ENCODE assay signal across 25 cellular contexts in the genomic region with DNA sequence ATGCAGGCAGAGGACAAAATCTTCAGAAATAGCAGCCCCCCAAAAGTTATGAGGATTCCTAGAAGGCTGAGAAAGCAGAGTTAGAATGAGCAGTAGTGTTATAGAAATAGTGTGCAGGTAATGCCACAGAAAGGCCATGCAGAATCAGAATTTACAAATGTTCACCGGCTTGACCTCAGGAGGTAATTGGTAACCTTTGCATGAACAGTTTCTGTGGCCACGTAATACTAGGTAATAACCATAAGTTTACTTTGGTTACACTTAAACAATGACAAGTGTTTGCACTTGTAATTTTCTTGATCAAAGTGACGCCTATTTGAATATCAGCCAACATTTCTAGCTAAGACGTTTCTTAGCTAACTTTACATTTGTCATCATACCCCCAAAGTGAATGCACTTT.
"Had no signal": no experiment of that assay in that cellular context is flagged by ENCODE, and none has a peak within 500 bp of the region (broad histone marks: within the 10 kb centered on the region; RNA-seq: fewer than 3 reads in every experiment).

No MANE protein-coding gene starts in this region.

- ATAC-seq: activated CD4-positive, CD25-positive, alpha-beta regulatory T cell treated with anti-CD3 and anti-CD28 coated beads, Interleukin-2, amount 50 U/mL, for 24 hours; activated CD8-positive, alpha-beta T cell treated with anti-CD3 and anti-CD28 coated beads, Interleukin-2, amount 10 ng/mL, durations not matched to agents 7 days and 5 days had no signal

- H3K27ac ChIP-seq: adrenal gland, breast epithelium, KMS-11, Peyer's patch, RWPE1, SJCRH30, VCaP had no signal

- H3K36me3 ChIP-seq: adrenal gland, breast epithelium, Peyer's patch, SJCRH30 had no signal

- H3K9me3 ChIP-seq: adrenal gland, breast epithelium, Peyer's patch, SJCRH30, SK-N-SH had no signal

- H3K27me3 ChIP-seq: adrenal gland, breast epithelium, Peyer's patch, SJCRH30 had no signal

- H3K9me2 ChIP-seq: SK-N-SH had no signal

- DNase-seq: activated CD4-positive, alpha-beta T cell treated with anti-CD3 and anti-CD28 coated beads for 4 hours; activated CD8-positive, alpha-beta memory T cell treated with anti-CD3 and anti-CD28 coated beads, Interleukin-2, amount 50 U/mL, for 48 hours; activated CD8-positive, alpha-beta T cell treated with anti-CD3 and anti-CD28 coated beads, Interleukin-2, amount 10 ng/mL, durations not matched to agents 7 days and 5 days; activated naive CD4-positive, alpha-beta T cell treated with anti-CD3 and anti-CD28 coated beads, Interleukin-2, amount 50 U/mL, for 16 hours; activated naive CD8-positive, alpha-beta T cell treated with anti-CD3 and anti-CD28 coated beads, Interleukin-2, amount 10 ng/mL, durations not matched to agents 7 days and 5 days; activated T-cell treated with anti-CD3 and anti-CD28 coated beads, Interleukin-2, amount 50 U/mL, for 1 hour; adrenal gland; anterior cingulate cortex; central memory CD4-positive, alpha-beta T cell; NCI-H1092; NCI-H146; NCI-H187 treated with DMSO at 0.1 percent for 48 hours; NCI-H2081 treated with DMSO at 0.1 percent for 48 hours; NCI-H446; NCI-H526; Peyer's patch; Right ventricle myocardium superior; SJCRH30; SK-N-SH; T-helper 1 cell had no signal

- H3K4me3 ChIP-seq: adrenal gland, breast epithelium, Peyer's patch, SJCRH30 had no signal

- H3K4me2 ChIP-seq: KMS-11, SK-N-SH had no signal

- H3K4me1 ChIP-seq: adrenal gland, breast epithelium, Peyer's patch, SJCRH30 had no signal
